Comparison of ENCODE assay signal across 12 cellular contexts in the genomic region with DNA sequence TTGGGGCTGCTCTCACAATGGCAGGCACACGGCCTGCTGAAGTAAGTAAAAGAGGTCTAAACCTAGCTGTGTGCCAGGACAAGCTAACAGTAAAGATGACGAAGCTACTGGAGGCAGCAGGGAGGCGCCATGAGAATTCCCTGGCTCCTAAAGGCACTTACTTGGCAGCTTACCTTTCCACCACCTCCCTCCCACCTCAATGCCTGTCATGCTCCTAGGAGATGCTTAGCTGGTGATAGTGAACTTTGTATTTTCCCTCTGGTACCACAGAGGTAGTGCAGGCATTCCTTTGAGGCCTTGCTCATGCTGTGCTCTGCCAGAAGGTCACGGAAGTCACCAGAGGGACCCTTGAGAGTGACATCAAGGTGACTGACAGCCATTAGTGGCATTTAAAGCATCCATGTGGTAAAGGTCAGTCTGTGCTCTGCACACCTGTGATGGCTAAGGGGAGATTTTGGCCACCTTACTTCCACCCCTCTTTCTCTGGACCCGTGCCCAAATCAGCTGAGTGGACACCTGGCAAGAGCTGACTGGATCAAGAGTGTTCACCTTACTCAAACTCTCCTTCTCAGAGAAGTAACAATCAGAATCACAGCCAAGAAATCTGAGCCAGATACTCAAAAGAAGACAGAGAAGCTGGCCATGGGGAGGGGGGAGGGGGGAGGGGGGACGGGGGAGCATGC. TPM values are rescaled to one million over a fixed set of nuclear protein-coding genes. Genes with fewer than 3 reads are reported as not detected.
DNase-seq lines count a peak whose midpoint lies in the region; ATAC-seq and TF ChIP-seq lines count a peak whose summit lies in the region.
"Had no signal": no experiment of that assay in that cellular context is flagged by ENCODE, and none has a peak within 500 bp of the region (broad histone marks: within the 10 kb centered on the region; RNA-seq: fewer than 3 reads in every experiment).

No MANE protein-coding gene starts in this region.

- no peaks in the 10 kb centered on the region for H3K9me3 Mint-ChIP-seq in activated CD8-positive, alpha-beta T cell treated with anti-CD3 and anti-CD28 coated beads, Interleukin-2, amount 10 ng/mL, durations not matched to agents 7 days and 5 days (ENCODE audit: insufficient read depth)
- H3K9me3 Mint-ChIP-seq in stimulated activated effector memory CD8-positive, alpha-beta T cell treated with anti-CD3 and anti-CD28 coated beads, Interleukin-12 subunit alpha, Interleukin-12 subunit beta, amount 100 ng/mL, for 72 hours = no peaks in the 10 kb centered on the region

- peaks cover 0 to 66% of the 10 kb centered on the region in 2 donors for H3K4me1 ChIP-seq in right atrium auricular region

- POLR2A ChIA-PET in activated CD8-positive, alpha-beta T cell treated with anti-CD3 and anti-CD28 coated beads, Interleukin-2, amount 10 ng/mL, durations not matched to agents 7 days and 5 days (lab: Charles Lee) = interaction anchor here (0.9 to 1.5 kb wide), 3 partner anchors 32 to 76 kb away, joined by 4 to 6 read pairs (median 6); partner anchors contain the start of gene NSFL1C

- H3K36me3 ChIP-seq in right atrium auricular region = no peaks in the 10 kb centered on the region

- H3K4me3 ChIP-seq in right atrium auricular region = peak overlapping the region; percentile 8 to 86

- peaks cover 49% of the 10 kb centered on the region for H3K36me3 Mint-ChIP-seq in activated CD8-positive, alpha-beta T cell treated with anti-CD3 and anti-CD28 coated beads, Interleukin-2, amount 10 ng/mL, durations not matched to agents 7 days and 5 days (ENCODE audit: low read depth)
- H3K36me3 Mint-ChIP-seq in stimulated activated effector memory CD8-positive, alpha-beta T cell treated with anti-CD3 and anti-CD28 coated beads, Interleukin-12 subunit alpha, Interleukin-12 subunit beta, amount 100 ng/mL, for 72 hours = peaks cover 32% of the 10 kb centered on the region

- no peaks in the 10 kb centered on the region for H3K9me3 ChIP-seq in right atrium auricular region

- ATAC-seq in activated CD8-positive, alpha-beta T cell treated with anti-CD3 and anti-CD28 coated beads, Interleukin-2, amount 10 ng/mL, durations not matched to agents 7 days and 5 days = no peak
- no peak for ATAC-seq in stimulated activated effector memory CD8-positive, alpha-beta T cell treated with anti-CD3 and anti-CD28 coated beads, Interleukin-12 subunit alpha, Interleukin-12 subunit beta, amount 100 ng/mL, for 72 hours
- ATAC-seq in GM21737 (IDR thresholded peaks at IDR 0.05; ENCODE audit: unreplicated experiment) = no peak
- ATAC-seq in HG03469 (IDR thresholded peaks at IDR 0.05; ENCODE audit: unreplicated experiment) = no peak
- ATAC-seq: esophagus mucosa had no signal

- H3K4me3 Mint-ChIP-seq in activated CD8-positive, alpha-beta T cell treated with anti-CD3 and anti-CD28 coated beads, Interleukin-2, amount 10 ng/mL, durations not matched to agents 7 days and 5 days = peak overlapping the region; percentile 86
- H3K4me3 Mint-ChIP-seq in stimulated activated effector memory CD8-positive, alpha-beta T cell treated with anti-CD3 and anti-CD28 coated beads, Interleukin-12 subunit alpha, Interleukin-12 subunit beta, amount 100 ng/mL, for 72 hours = peak overlapping the region; percentile 85

- H3K27ac Mint-ChIP-seq in activated CD8-positive, alpha-beta T cell treated with anti-CD3 and anti-CD28 coated beads, Interleukin-2, amount 10 ng/mL, durations not matched to agents 7 days and 5 days = peak overlapping the region; percentile 81
- H3K27ac Mint-ChIP-seq in stimulated activated effector memory CD8-positive, alpha-beta T cell treated with anti-CD3 and anti-CD28 coated beads, Interleukin-12 subunit alpha, Interleukin-12 subunit beta, amount 100 ng/mL, for 72 hours = peak overlapping the region; percentile 71

- DNase-seq in NCI-H2029 treated with DMSO at 0.1 percent for 48 hours (lab: John Stamatoyannopoulos, UW) (peak; percentile 15), NCI-H2029 (lab: John Stamatoyannopoulos, UW) (no peak), right atrium auricular region (ENCODE audit: low spot score) (no peak)
- DNase-seq in activated CD8-positive, alpha-beta T cell treated with anti-CD3 and anti-CD28 coated beads, Interleukin-2, amount 10 ng/mL, durations not matched to agents 7 days and 5 days = no peak
- DNase-seq in stimulated activated effector memory CD8-positive, alpha-beta T cell treated with anti-CD3 and anti-CD28 coated beads, Interleukin-12 subunit alpha, Interleukin-12 subunit beta, amount 100 ng/mL, for 72 hours (ENCODE audit: low spot score in 2 of 2) = no peak
- DNase-seq in stimulated activated CD4-positive, alpha-beta T cell treated with anti-CD3 and anti-CD28 coated beads, Interleukin-4, amount 100 ng/mL, for 4 hours = no peak
- DNase-seq: activated CD4-positive, CD25-positive, alpha-beta regulatory T cell treated with anti-CD3 and anti-CD28 coated beads, Interleukin-2, amount 50 U/mL, for 72 hours; NCI-H1436 treated with DMSO at 0.1 percent for 48 hours had no signal

- H3K4me1 Mint-ChIP-seq in activated CD8-positive, alpha-beta T cell treated with anti-CD3 and anti-CD28 coated beads, Interleukin-2, amount 10 ng/mL, durations not matched to agents 7 days and 5 days (ENCODE audit: low read depth) = peaks cover 78% of the 10 kb centered on the region
- H3K4me1 Mint-ChIP-seq in stimulated activated effector memory CD8-positive, alpha-beta T cell treated with anti-CD3 and anti-CD28 coated beads, Interleukin-12 subunit alpha, Interleukin-12 subunit beta, amount 100 ng/mL, for 72 hours = peaks cover 78% of the 10 kb centered on the region

- CTCF ChIA-PET in activated CD8-positive, alpha-beta T cell treated with anti-CD3 and anti-CD28 coated beads, Interleukin-2, amount 10 ng/mL, durations not matched to agents 7 days and 5 days (lab: Charles Lee) = interaction anchor here (0.6 to 5.8 kb wide), 5 partner anchors 7 to 387 kb away, joined by 3 to 45 read pairs (median 13); no protein-coding TSS in a partner anchor

- TF ChIP-seq CTCF in right atrium auricular region (IDR thresholded peaks at IDR 0.05) = no peak

- peaks cover 2% of the 10 kb centered on the region for H3K27me3 Mint-ChIP-seq in activated CD8-positive, alpha-beta T cell treated with anti-CD3 and anti-CD28 coated beads, Interleukin-2, amount 10 ng/mL, durations not matched to agents 7 days and 5 days (ENCODE audit: low read depth)

- peak overlapping the region; percentile 83 to 88 for H3K27ac ChIP-seq in right atrium auricular region
- H3K27ac ChIP-seq: 22Rv1 had no signal

- H3K27me3 ChIP-seq in right atrium auricular region = no peaks in the 10 kb centered on the region

RNA-seq across cellular contexts. Expression of gene FKBP1A, which starts 3.0 kb away (rescaled TPM):
- total RNA-seq in activated CD8-positive, alpha-beta T cell treated with anti-CD3 and anti-CD28 coated beads, Interleukin-2, amount 10 ng/mL, durations not matched to agents 7 days and 5 days = 100 to 1,000 TPM; 288 to 291 TPM
- total RNA-seq in right atrium auricular region = 10 to 100 TPM; 73.5 to 98.7 TPM
